ENCODE assay signal across 8 cellular contexts in genomic region chr15:91852741-91853500, GRCh38. TPM values are rescaled to one million over a fixed set of nuclear protein-coding genes. Genes with fewer than 3 reads are reported as not detected.
DNase-seq lines count a peak whose midpoint lies in the region; ATAC-seq and TF ChIP-seq lines count a peak whose summit lies in the region.

No MANE protein-coding gene starts in this region.

- H3K36me3 ChIP-seq in PC-9 (ENCODE audit: low read depth): no peaks in the 10 kb centered on the region
- no peaks in the 10 kb centered on the region for H3K36me3 ChIP-seq in fibroblast of lung (ENCODE audit: control insufficient read depth, insufficient read depth, low read length)

- peaks cover 64 to 75% (median 71%) of the 10 kb centered on the region in 3 donors for H3K27me3 Mint-ChIP-seq in naive B cell

- peaks cover 17% of the 10 kb centered on the region; the same call in 1 of the 2 replicates for H3F3A ChIP-seq in PC-9 (ENCODE audit: insufficient read depth, low read depth)

- intact Hi-C loops in PC-9 (cut with micrococcal nuclease; ENCODE audit: unreplicated experiment): loop anchor here (1.0 to 10.0 kb wide), 6 partner anchors 122 to 796 kb away; no protein-coding TSS in a partner anchor

- H3K4me3 ChIP-seq in PC-9: peak overlapping the region; percentile 86
- peak overlapping the region; percentile 53 to 81 (median 62) for H3K4me3 ChIP-seq in fibroblast of lung (replicated peaks in 1 of 4; ENCODE audit: control extremely low read depth in 1 of 4, insufficient read depth in 1 of 4, low read depth in 3 of 4, low read length in 4 of 4)

- H3K4me2 ChIP-seq in PC-9 (peak overlapping the region; percentile 97), fibroblast of lung (ENCODE audit: extremely low read depth, insufficient read depth, low read length) (peak overlapping the region; percentile 71)

- TF ChIP-seq CTCF in PC-9 (conservative IDR thresholded peaks at IDR 0.05) (peak; percentile 72), fibroblast of lung (conservative IDR thresholded peaks at IDR 0.05 in 1 of 2, IDR thresholded peaks at IDR 0.05 in 1 of 2; ENCODE audit: low read depth in 1 of 2, low read length in 2 of 2) (peak; percentile 63 to 71)

- peaks cover 20 to 26% (median 20%) of the 10 kb centered on the region in 3 donors for H3K4me1 Mint-ChIP-seq in naive B cell

- peaks cover 0 to 10% of the 10 kb centered on the region in 2 donors for H3K36me3 Mint-ChIP-seq in naive B cell

- DNase-seq in CD1c-positive myeloid dendritic cell (ENCODE audit: extremely low spot score) (peak; percentile 93), PC-9 (peak; percentile 46 to 74), fibroblast of lung (ENCODE audit: low read depth in 2 of 2) (peak; percentile 62 to 70), naive B cell (peak; percentile 19)
- DNase-seq in activated T-helper 1 cell treated with anti-CD3 and anti-CD28 coated beads, Interleukin-2, amount 50 U/mL, for 16 hours (ENCODE audit: low read depth in 1 of 2, low spot score in 1 of 2): peak; percentile 51 to 69
- peak; percentile 80 for DNase-seq in stimulated activated naive CD8-positive, alpha-beta T cell treated with anti-CD3 and anti-CD28 coated beads, Interleukin-15, Interleukin-2, amounts not matched to agents 100 U/mL and 50 U/mL, for 24 hours

- 0 out of 2 replicates have a peak, but pooled peaks cover 5% of the 10 kb centered on the region for H3K9me2 ChIP-seq in PC-9 (ENCODE audit: insufficient read depth)

- POLR2A ChIA-PET in PC-9 (lab: Charles Lee; ENCODE audit: unreplicated experiment): no interaction called here

- H3K9me3 ChIP-seq in PC-9 (ENCODE audit: insufficient read depth, low read depth): no peaks in the 10 kb centered on the region
- no peaks in the 10 kb centered on the region for H3K9me3 ChIP-seq in fibroblast of lung (ENCODE audit: control insufficient read depth, insufficient read depth, low read depth, low read length)

- BruUV-seq in PC-9 (replicated peaks; lab: Mats Ljungman, UMichigan): TSS peak; percentile 64

- peaks cover 48% of the 10 kb centered on the region for H3K79me2 ChIP-seq in PC-9 (ENCODE audit: low read depth)
- no peaks in the 10 kb centered on the region for H3K79me2 ChIP-seq in fibroblast of lung (ENCODE audit: control insufficient read depth, insufficient read depth, low read length)

- CTCF ChIA-PET in PC-9 (lab: Charles Lee): interaction anchor here (0.5 to 1.0 kb wide), 6 partner anchors 38 to 564 kb away, joined by 3 to 4 read pairs (median 3); no protein-coding TSS in a partner anchor

- H3K27me3 ChIP-seq in PC-9 (ENCODE audit: insufficient read depth, low read depth) (no peaks in the 10 kb centered on the region), fibroblast of lung (ENCODE audit: control insufficient read depth, insufficient read depth, low read length) (no peaks in the 10 kb centered on the region)

- H3K4me3 Mint-ChIP-seq in naive B cell: peak overlapping the region in 6 of 8 donors; percentile 45 to 81 (median 62)

- H3K9me3 Mint-ChIP-seq in naive B cell: peaks cover 2 to 21% (median 5%) of the 10 kb centered on the region in 7 donors

- H2AFZ ChIP-seq in PC-9 (peak overlapping the region; percentile 93), fibroblast of lung (ENCODE audit: low read length) (peak overlapping the region; percentile 65)

- ATAC-seq in GM19397 (IDR thresholded peaks at IDR 0.05; ENCODE audit: unreplicated experiment) (peak; percentile 54), HG03469 (IDR thresholded peaks at IDR 0.05; ENCODE audit: unreplicated experiment) (peak; percentile 24), naive B cell (ENCODE audit: low read depth in 2 of 2) (peak; percentile 48 to 55)
- ATAC-seq in stimulated activated naive CD8-positive, alpha-beta T cell treated with anti-CD3 and anti-CD28 coated beads, Interleukin-15, Interleukin-2, amounts not matched to agents 100 U/mL and 50 U/mL, for 24 hours: peak; percentile 70

- H3K9ac ChIP-seq in fibroblast of lung (ENCODE audit: insufficient read depth, low read length): peak overlapping the region; percentile 76

- no peaks in the 10 kb centered on the region for H4K20me1 ChIP-seq in PC-9 (ENCODE audit: insufficient read depth)
- H4K20me1 ChIP-seq in fibroblast of lung (ENCODE audit: control insufficient read depth, extremely low read depth, insufficient read depth, low read length): no peaks in the 10 kb centered on the region

- H3K27ac ChIP-seq in PC-9 (peak overlapping the region; percentile 74), fibroblast of lung (ENCODE audit: insufficient read depth, low read length) (peak overlapping the region; percentile 48)

- H3K4me1 ChIP-seq in PC-9 (replicated peaks; ENCODE audit: insufficient read depth) (peaks cover 44% of the 10 kb centered on the region), fibroblast of lung (ENCODE audit: control insufficient read depth, extremely low read depth, insufficient read depth, low read length) (peaks cover 5% of the 10 kb centered on the region)

- no peak overlapping the region for H3K27ac Mint-ChIP-seq in naive B cell

RNA-seq across cellular contexts. Expression of gene SLCO3A1, which starts 0.6 kb away (rescaled TPM):
- total RNA-seq in PC-9 (2021): 37.8 and 50.0 TPM in 2 replicates
- 7.7 and 8.1 TPM in 2 replicates for total RNA-seq in fibroblast of lung
- 16.8 and 28.1 TPM in 2 replicates for polyA plus RNA-seq in fibroblast of lung
- 17.0 and 21.7 TPM in 2 replicates for polyA plus RNA-seq in fibroblast of lung (2012)
- polyA minus RNA-seq in fibroblast of lung (ENCODE audit: low replicate concordance): 60.6 and 152 TPM in 2 replicates
- polyA plus RNA-seq in naive B cell (ENCODE audit: low read depth in 6 of 6): under 1 TPM in 4 of 6 donors, not detected in 2; 0.25 to 0.73 (median 0.47) TPM

Comparison
In these comparisons a context has a peak if more than half of its experiments do, and no peak if none do; other contexts are left out.
1. Peak in every context shown above with its lines: DNase-seq, ATAC-seq, H3K4me3 ChIP-seq and H3K27ac ChIP-seq.
2. DNase-seq: peak in every context shown above with its lines; median percentile 93 in CD1c-positive myeloid dendritic cell; 80 in stimulated activated naive CD8-positive, alpha-beta T cell treated with anti-CD3 and anti-CD28 coated beads, Interleukin-15, Interleukin-2, amounts not matched to agents 100 U/mL and 50 U/mL, for 24 hours; 66 in fibroblast of lung; 60 in PC-9; 60 in activated T-helper 1 cell treated with anti-CD3 and anti-CD28 coated beads, Interleukin-2, amount 50 U/mL, for 16 hours; 19 in naive B cell.